8 cellular contexts compared by ENCODE assay signal in the genomic region with DNA sequence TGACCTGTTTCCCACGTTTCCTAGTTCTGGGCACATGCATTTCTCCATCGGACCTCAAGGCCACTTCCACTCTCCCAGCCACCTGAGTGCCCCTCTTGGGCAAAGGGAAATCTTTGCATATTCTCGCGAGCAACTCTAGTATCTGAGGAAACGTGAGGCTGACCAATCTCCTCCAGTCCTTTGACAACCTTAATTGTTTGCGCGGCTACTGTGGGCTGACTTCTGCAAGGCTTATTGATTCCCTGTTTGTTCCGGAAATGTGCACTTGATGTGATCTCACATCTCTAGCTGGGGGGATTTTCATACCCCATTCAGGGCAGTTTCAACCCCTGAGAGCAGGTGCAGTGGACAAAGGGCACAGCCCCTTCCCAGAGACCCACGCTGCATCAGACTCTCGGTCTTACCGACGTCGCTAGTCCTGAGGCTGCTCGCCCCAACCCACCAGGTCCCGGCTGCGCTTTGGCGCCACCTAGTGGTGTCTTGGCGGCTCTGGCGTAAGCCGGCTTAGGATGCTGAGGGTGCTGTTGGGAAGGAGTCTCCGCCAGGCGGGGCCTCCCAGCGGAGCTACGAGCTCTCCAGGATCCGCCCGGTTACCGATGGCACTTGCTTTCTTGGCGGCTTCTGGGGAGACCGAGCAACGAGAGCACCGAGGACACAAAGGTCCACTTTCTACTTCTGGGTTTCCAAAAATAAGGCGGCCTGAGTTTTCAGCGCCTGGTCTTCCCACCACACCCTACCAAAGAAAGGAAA. TPM values are rescaled to one million over a fixed set of nuclear protein-coding genes. Genes with fewer than 3 reads are reported as not detected.
DNase-seq lines count a peak whose midpoint lies in the region; ATAC-seq and TF ChIP-seq lines count a peak whose summit lies in the region.

No MANE protein-coding gene starts in this region.

- H3K27ac ChIP-seq in liver (ENCODE audit: low read depth in 1 of 2, low read length in 2 of 2): no peak overlapping the region

- no peaks in the 10 kb centered on the region for H3K36me3 Mint-ChIP-seq in CD14-positive monocyte

- no peaks in the 10 kb centered on the region for H3K9me3 ChIP-seq in liver (ENCODE audit: control insufficient read depth in 4 of 4, low read length in 3 of 4)

- intact Hi-C loops in CD14-positive monocyte (cut with micrococcal nuclease): loop anchor here (2.0 to 5.0 kb wide), 2 partner anchors 90 to 92 kb away; no protein-coding TSS in a partner anchor

- peaks cover 0 to 3% (median 1%) of the 10 kb centered on the region in 4 donors for H3K27me3 ChIP-seq in liver (ENCODE audit: control insufficient read depth in 4 of 4, insufficient read depth in 4 of 4, low read length in 3 of 4)

- H3K9ac ChIP-seq in liver (ENCODE audit: low read depth in 1 of 2, low read length in 2 of 2): peak overlapping the region in 1 of 2 donors; percentile 9

- TF ChIP-seq CTCF in CD14-positive monocyte (IDR thresholded peaks at IDR 0.05) (peak; percentile 92), liver (IDR thresholded peaks at IDR 0.05; ENCODE audit: low read depth, low read length, missing input control) (peak; percentile 95)

- peaks cover 22 to 37% (median 26%) of the 10 kb centered on the region in 3 donors for H3K27me3 Mint-ChIP-seq in CD14-positive monocyte (ENCODE audit: low read depth in 3 of 3)

- peak overlapping the region in 1 of 7 donors; percentile 4 for H3K27ac Mint-ChIP-seq in CD14-positive monocyte

- 4% methylated on average over 33 of the region's 33 CpGs for WGBS in liver

- H3K4me3 ChIP-seq in liver (ENCODE audit: low read depth in 1 of 3, low read length in 3 of 3): peak overlapping the region; percentile 30 to 46 (median 41)

- peak overlapping the region in 1 of 2 donors; percentile 77 for H3K4me3 Mint-ChIP-seq in CD14-positive monocyte

- peaks cover 15% of the 10 kb centered on the region for H3K4me1 Mint-ChIP-seq in CD14-positive monocyte

- peaks cover 0 to 9% (median 6%) of the 10 kb centered on the region in 4 donors for H3K4me1 ChIP-seq in liver (ENCODE audit: control insufficient read depth in 4 of 4, insufficient read depth in 4 of 4, low read length in 3 of 4)

- H3K36me3 ChIP-seq in liver (ENCODE audit: control insufficient read depth in 4 of 4, insufficient read depth in 3 of 4, low read depth in 1 of 4, low read length in 3 of 4): no peaks in the 10 kb centered on the region

- DNase-seq in CD14-positive monocyte (ENCODE audit: low spot score) (peak; percentile 80), NCI-H526 treated with DMSO at 0.1 percent for 48 hours (lab: John Stamatoyannopoulos, UW) (peak; percentile 84), dermis blood vessel endothelial cell (peak; percentile 96)
- peak; percentile 84 for DNase-seq in activated CD4-positive, alpha-beta T cell treated with anti-CD3 and anti-CD28 coated beads, Interleukin-2, amount 50 U/mL, for 1 hour
- DNase-seq in stimulated activated CD4-positive, alpha-beta T cell treated with anti-CD3 and anti-CD28 coated beads, Interleukin-4, amount 100 ng/mL, for 4 hours: peak; percentile 80 to 84

- H3K9me3 Mint-ChIP-seq in CD14-positive monocyte: peaks cover 0 to 3% (median 0%) of the 10 kb centered on the region in 7 donors

- TF ChIP-seq RAD21 in liver (IDR thresholded peaks at IDR 0.05): peak; percentile 82 to 93

- ATAC-seq in GM19351 (IDR thresholded peaks at IDR 0.05; ENCODE audit: unreplicated experiment) (peak; percentile 82), HG03460 (IDR thresholded peaks at IDR 0.05; ENCODE audit: unreplicated experiment) (peak; percentile 85)

TF ChIP-seq in liver, 16 proteins besides CTCF, POLR2A, EP300 and RAD21:
- no peak for TF ChIP-seq JUND (IDR thresholded peaks at IDR 0.05)
- no peak for TF ChIP-seq HNF4G (IDR thresholded peaks at IDR 0.05)
- TF ChIP-seq, protein P1, sequence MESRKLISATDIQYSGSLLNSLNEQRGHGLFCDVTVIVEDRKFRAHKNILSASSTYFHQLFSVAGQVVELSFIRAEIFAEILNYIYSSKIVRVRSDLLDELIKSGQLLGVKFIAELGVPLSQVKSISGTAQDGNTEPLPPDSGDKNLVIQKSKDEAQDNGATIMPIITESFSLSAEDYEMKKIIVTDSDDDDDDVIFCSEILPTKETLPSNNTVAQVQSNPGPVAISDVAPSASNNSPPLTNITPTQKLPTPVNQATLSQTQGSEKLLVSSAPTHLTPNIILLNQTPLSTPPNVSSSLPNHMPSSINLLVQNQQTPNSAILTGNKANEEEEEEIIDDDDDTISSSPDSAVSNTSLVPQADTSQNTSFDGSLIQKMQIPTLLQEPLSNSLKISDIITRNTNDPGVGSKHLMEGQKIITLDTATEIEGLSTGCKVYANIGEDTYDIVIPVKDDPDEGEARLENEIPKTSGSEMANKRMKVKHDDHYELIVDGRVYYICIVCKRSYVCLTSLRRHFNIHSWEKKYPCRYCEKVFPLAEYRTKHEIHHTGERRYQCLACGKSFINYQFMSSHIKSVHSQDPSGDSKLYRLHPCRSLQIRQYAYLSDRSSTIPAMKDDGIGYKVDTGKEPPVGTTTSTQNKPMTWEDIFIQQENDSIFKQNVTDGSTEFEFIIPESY (IDR thresholded peaks at IDR 0.05): no peak
- TF ChIP-seq GABPA (IDR thresholded peaks at IDR 0.05 in 1 of 2, conservative IDR thresholded peaks at IDR 0.05 in 1 of 2): no peak
- TF ChIP-seq MAX (IDR thresholded peaks at IDR 0.05): no peak
- no peak for TF ChIP-seq ATF3 (IDR thresholded peaks at IDR 0.05)
- no peak for TF ChIP-seq EGR1 (IDR thresholded peaks at IDR 0.05; ENCODE audit: low read depth in 2 of 2)
- TF ChIP-seq RXRA (IDR thresholded peaks at IDR 0.05): no peak

RNA-seq across cellular contexts. Expression of gene SPR, which starts 24.8 kb away (rescaled TPM):
- polyA plus RNA-seq in CD14-positive monocyte (10 to 100 TPM in 1 of 2 donors, 1 to 10 TPM in 1; 7.6 to 12.5 TPM), liver (10 to 100 TPM; 49.9 to 60.8 TPM)
- total RNA-seq in dermis blood vessel endothelial cell (51.7 and 52.4 TPM in 2 replicates), liver (10 to 100 TPM; 13.6 to 56.3 TPM)

RNA-seq across cellular contexts. Expression of gene EXOC6B, which starts 36.6 kb away (rescaled TPM):
- polyA plus RNA-seq in CD14-positive monocyte (1 to 10 TPM; 1.8 to 2.1 TPM), liver (1 to 10 TPM; 1.7 to 2.3 TPM)
- total RNA-seq in dermis blood vessel endothelial cell (23.3 and 45.7 TPM in 2 replicates), liver (1 to 10 TPM; 8.7 to 9.5 TPM)

RNA-seq across cellular contexts. Expression of gene EMX1, which starts 54.9 kb away (rescaled TPM):
- polyA plus RNA-seq in CD14-positive monocyte: not detected
- total RNA-seq in dermis blood vessel endothelial cell: not detected in 2 replicates
- total RNA-seq in liver: under 1 TPM in 1 of 2 donors, not detected in 1; 0.08 TPM
- under 1 TPM; 0.06 to 0.18 TPM for polyA plus RNA-seq in liver
